35 cellular contexts compared by ENCODE assay signal in the genomic region with DNA sequence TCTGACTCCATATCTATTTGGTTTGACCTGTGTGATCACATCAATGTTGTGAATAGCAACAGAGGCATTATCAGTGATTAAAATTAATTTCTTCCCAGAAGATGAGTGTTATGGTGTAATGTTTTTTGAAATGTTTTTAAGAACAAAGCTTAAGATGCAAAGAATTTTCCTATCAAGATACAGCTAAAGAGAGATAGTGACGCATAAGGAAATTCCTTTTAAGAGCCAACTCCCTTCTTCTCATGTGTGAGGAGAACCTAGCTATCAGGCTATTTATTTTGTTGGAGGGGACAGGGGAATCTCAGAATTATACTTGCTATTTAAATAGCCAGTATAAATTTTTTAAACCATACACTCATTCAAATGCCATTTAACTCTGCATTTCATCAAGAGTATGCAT.
"Had no signal": no experiment of that assay in that cellular context is flagged by ENCODE, and none has a peak within 500 bp of the region (broad histone marks: within the 10 kb centered on the region; RNA-seq: fewer than 3 reads in every experiment).

No MANE protein-coding gene starts in this region.

- H3K27ac ChIP-seq: PC-9, RWPE1, VCaP had no signal

- H3K9me3 Mint-ChIP-seq: activated B cell treated with CpG ODN at 0.5 μM for 24 hours; activated CD8-positive, alpha-beta T cell treated with anti-CD3 and anti-CD28 coated beads for 36 hours; activated naive CD8-positive, alpha-beta T cell treated with anti-CD3 and anti-CD28 coated beads for 36 hours; activated T-cell treated with anti-CD3 and anti-CD28 coated beads, Interleukin-2, amount 50 U/mL, for 72 hours; activated T-helper 17 cell treated with anti-CD3 and anti-CD28 coated beads, Interleukin-2, amount 50 U/mL, for 72 hours; brain had no signal

- H3K27ac Mint-ChIP-seq: activated B cell treated with CpG ODN at 0.5 μM for 24 hours; activated CD8-positive, alpha-beta T cell treated with anti-CD3 and anti-CD28 coated beads for 36 hours; activated naive CD8-positive, alpha-beta T cell treated with anti-CD3 and anti-CD28 coated beads for 36 hours; activated T-cell treated with anti-CD3 and anti-CD28 coated beads, Interleukin-2, amount 50 U/mL, for 72 hours; activated T-helper 17 cell treated with anti-CD3 and anti-CD28 coated beads, Interleukin-2, amount 50 U/mL, for 72 hours; brain; IgD-negative memory B cell had no signal

- H3K4me3 ChIP-seq: MG63, PC-9 had no signal

- H3K36me3 ChIP-seq: MG63 had no signal

- FAIRE-seq: RCC 7860 had no signal

- DNase-seq: activated B cell treated with CpG ODN at 0.5 μM for 24 hours; activated CD4-positive, alpha-beta T cell treated with anti-CD3 and anti-CD28 coated beads for 1 hour; activated CD4-positive, alpha-beta T cell treated with anti-CD3 and anti-CD28 coated beads for 48 hours; activated CD8-positive, alpha-beta T cell treated with anti-CD3 and anti-CD28 coated beads for 36 hours; activated effector memory CD4-positive, alpha-beta T cell treated with anti-CD3 and anti-CD28 coated beads, Interleukin-2, amount 50 U/mL, for 16 hours; activated naive CD4-positive, alpha-beta T cell; activated naive CD4-positive, alpha-beta T cell treated with anti-CD3 and anti-CD28 coated beads, Interleukin-2, amount 50 U/mL, for 16 hours; activated naive CD8-positive, alpha-beta T cell treated with anti-CD3 and anti-CD28 coated beads for 36 hours; activated T-cell treated with anti-CD3 and anti-CD28 coated beads, Interleukin-2, amount 50 U/mL, for 1 hour; activated T-cell treated with anti-CD3 and anti-CD28 coated beads, Interleukin-2, amount 50 U/mL, for 72 hours; amygdala; central memory CD4-positive, alpha-beta T cell; Karpas-422; KBM-7; MG63; NCI-H1048; NCI-H1105 treated with DMSO at 0.1 percent for 48 hours; NCI-H1436; NCI-H1694; NCI-H1930; NCI-H2081 treated with DMSO at 0.1 percent for 48 hours; NCI-H345; NCI-H524 treated with DMSO at 0.1 percent for 48 hours; PC-9; Right ventricle myocardium superior; SW 1271; T-helper 1 cell; T-helper 2 cell; T-helper 9 cell had no signal

- H3K9me3 ChIP-seq: MG63 had no signal

- H3K36me3 Mint-ChIP-seq: activated naive CD8-positive, alpha-beta T cell treated with anti-CD3 and anti-CD28 coated beads for 36 hours; brain had no signal

- H3K4me2 ChIP-seq: PC-9 had no signal

- H2AFZ ChIP-seq: PC-9 had no signal

- H3K27me3 ChIP-seq: MG63 had no signal

- H3K4me1 Mint-ChIP-seq: activated B cell treated with CpG ODN at 0.5 μM for 24 hours; activated naive CD8-positive, alpha-beta T cell treated with anti-CD3 and anti-CD28 coated beads for 36 hours; activated T-helper 17 cell treated with anti-CD3 and anti-CD28 coated beads, Interleukin-2, amount 50 U/mL, for 72 hours; brain; IgD-negative memory B cell had no signal

- H3K4me3 Mint-ChIP-seq: activated B cell treated with CpG ODN at 0.5 μM for 24 hours; activated CD8-positive, alpha-beta T cell treated with anti-CD3 and anti-CD28 coated beads for 36 hours; activated naive CD8-positive, alpha-beta T cell treated with anti-CD3 and anti-CD28 coated beads for 36 hours; activated T-cell treated with anti-CD3 and anti-CD28 coated beads, Interleukin-2, amount 50 U/mL, for 72 hours; activated T-helper 17 cell treated with anti-CD3 and anti-CD28 coated beads, Interleukin-2, amount 50 U/mL, for 72 hours; brain had no signal

- ATAC-seq: activated CD8-positive, alpha-beta T cell treated with anti-CD3 and anti-CD28 coated beads for 36 hours; activated T-cell treated with anti-CD3 and anti-CD28 coated beads, Interleukin-2, amount 50 U/mL, for 72 hours; activated T-helper 17 cell treated with anti-CD3 and anti-CD28 coated beads, Interleukin-2, amount 50 U/mL, for 72 hours had no signal

- H3K27me3 Mint-ChIP-seq: activated B cell treated with CpG ODN at 0.5 μM for 24 hours had no signal
